In genomic region chr19:35518313-35518712, GRCh38 we compare ENCODE assay signal across 18 cellular contexts. TPM values are rescaled to one million over a fixed set of nuclear protein-coding genes. Genes with fewer than 3 reads are reported as not detected.
DNase-seq lines count a peak whose midpoint lies in the region; ATAC-seq, FAIRE-seq and TF ChIP-seq lines count a peak whose summit lies in the region.
"Had no signal": no experiment of that assay in that cellular context is flagged by ENCODE, and none has a peak within 500 bp of the region (broad histone marks: within the 10 kb centered on the region; RNA-seq: fewer than 3 reads in every experiment).

No MANE protein-coding gene starts in this region.

- no peaks in the 10 kb centered on the region for H3K9me2 ChIP-seq in hepatocyte (replicated peaks; ENCODE audit: insufficient read depth)

- intact Hi-C loops in left ventricle myocardium superior (cut with micrococcal nuclease) (no loop called here), left cardiac atrium (cut with DNase I) (no loop called here)
- intact Hi-C loops in CD8-positive, alpha-beta T cell (cut with DNase I, micrococcal nuclease) = no loop called here

- peak overlapping the region; percentile 83 for H3K27ac Mint-ChIP-seq in astrocyte (ENCODE audit: unreplicated experiment)
- no peak overlapping the region for H3K27ac Mint-ChIP-seq in CD8-positive, alpha-beta T cell
- H3K27ac Mint-ChIP-seq: activated CD8-positive, alpha-beta T cell treated with anti-CD3 and anti-CD28 coated beads, Interleukin-2, amount 10 ng/mL, durations not matched to agents 7 days and 5 days; activated naive CD8-positive, alpha-beta T cell treated with anti-CD3 and anti-CD28 coated beads for 36 hours had no signal

- no peak overlapping the region for H3K4me3 Mint-ChIP-seq in astrocyte (ENCODE audit: unreplicated experiment)
- no peak overlapping the region for H3K4me3 Mint-ChIP-seq in CD8-positive, alpha-beta T cell
- H3K4me3 Mint-ChIP-seq: activated CD8-positive, alpha-beta T cell treated with anti-CD3 and anti-CD28 coated beads, Interleukin-2, amount 10 ng/mL, durations not matched to agents 7 days and 5 days; activated naive CD8-positive, alpha-beta T cell treated with anti-CD3 and anti-CD28 coated beads for 36 hours had no signal

- POLR2A ChIA-PET in CD8-positive, alpha-beta T cell (lab: Charles Lee) = no interaction called here

- H4K20me1 ChIP-seq in astrocyte (ENCODE audit: insufficient read depth, low read length) = no peaks in the 10 kb centered on the region
- no peaks in the 10 kb centered on the region for H4K20me1 ChIP-seq in hepatocyte (ENCODE audit: insufficient read depth, poor library complexity, severe bottlenecking)

- H3K4me2 ChIP-seq in astrocyte (ENCODE audit: low read length) (peak overlapping the region; percentile 72), hepatocyte (no peak overlapping the region)

- H3K4me1 ChIP-seq in astrocyte (ENCODE audit: insufficient read depth, low read length) (peaks cover 10% of the 10 kb centered on the region), hepatocyte (ENCODE audit: insufficient read depth) (no peaks in the 10 kb centered on the region)
- H3K4me1 ChIP-seq in CD8-positive, alpha-beta T cell (ENCODE audit: insufficient read depth, low read length) = no peaks in the 10 kb centered on the region

- peak overlapping the region; percentile 50 for H3K9ac ChIP-seq in astrocyte (ENCODE audit: low read length)

- TF ChIP-seq CTCF in astrocyte (IDR thresholded peaks at IDR 0.05; ENCODE audit: insufficient read depth, low read depth, low read length) = no peak
- TF ChIP-seq CTCF in hepatocyte (IDR thresholded peaks at IDR 0.05; ENCODE audit: poor library complexity) = no peak
- TF ChIP-seq CTCF in CD8-positive, alpha-beta T cell (IDR thresholded peaks at IDR 0.05) = no peak

- FAIRE-seq in astrocyte (lab: Jason Lieb, UNC) (peak; percentile 96), urothelium cell line (lab: Jason Lieb, UNC) (peak; percentile 74)
- FAIRE-seq: A204.1, endometrium had no signal

- peaks cover 10% of the 10 kb centered on the region for H3K27me3 Mint-ChIP-seq in astrocyte (ENCODE audit: low read depth, unreplicated experiment)
- H3K27me3 Mint-ChIP-seq in CD8-positive, alpha-beta T cell (ENCODE audit: low read depth) = peaks cover 10% of the 10 kb centered on the region

- H3K9me3 ChIP-seq in astrocyte (ENCODE audit: insufficient read depth, low read depth, low read length) (no peaks in the 10 kb centered on the region), hepatocyte (ENCODE audit: low read depth) (no peaks in the 10 kb centered on the region)
- no peaks in the 10 kb centered on the region for H3K9me3 ChIP-seq in CD8-positive, alpha-beta T cell (ENCODE audit: low read length)
- H3K9me3 ChIP-seq: HAP-1, left ventricle myocardium inferior had no signal

- no peak overlapping the region for H3K4me3 ChIP-seq in astrocyte (ENCODE audit: insufficient read depth, low read depth, low read length)
- no peak overlapping the region for H3K4me3 ChIP-seq in hepatocyte
- no peak overlapping the region for H3K4me3 ChIP-seq in CD8-positive, alpha-beta T cell (ENCODE audit: low read depth, low read length)
- H3K4me3 ChIP-seq: HAP-1, left ventricle myocardium inferior had no signal

- H3K27ac ChIP-seq in astrocyte (ENCODE audit: low read depth, low read length) (peak overlapping the region; percentile 46), hepatocyte (no peak overlapping the region)
- no peak overlapping the region for H3K27ac ChIP-seq in CD8-positive, alpha-beta T cell (ENCODE audit: low read depth, low read length)
- H3K27ac ChIP-seq: left ventricle myocardium inferior had no signal

- DNase-seq in left ventricle myocardium superior (no peak), left cardiac atrium (no peak), astrocyte (ENCODE audit: low read depth) (peak; percentile 90), hepatocyte (ENCODE audit: low spot score) (peak; percentile 35), urothelium cell line (ENCODE audit: low spot score) (peak; percentile 78), activated gamma-delta T cell (lab: John Stamatoyannopoulos, UW) (no peak)
- no peak for DNase-seq in CD8-positive, alpha-beta T cell
- DNase-seq: activated CD8-positive, alpha-beta T cell treated with anti-CD3 and anti-CD28 coated beads, Interleukin-2, amount 10 ng/mL, durations not matched to agents 7 days and 5 days; activated naive CD8-positive, alpha-beta T cell treated with anti-CD3 and anti-CD28 coated beads for 36 hours; left ventricle myocardium inferior; NCI-H69; T-helper 1 cell had no signal

- ATAC-seq in left ventricle myocardium superior = peak; percentile 52
- no peak for ATAC-seq in left cardiac atrium
- ATAC-seq in GM21360 (IDR thresholded peaks at IDR 0.05; ENCODE audit: unreplicated experiment) = no peak
- no peak for ATAC-seq in CD8-positive, alpha-beta T cell
- ATAC-seq: activated CD8-positive, alpha-beta T cell treated with anti-CD3 and anti-CD28 coated beads, Interleukin-2, amount 10 ng/mL, durations not matched to agents 7 days and 5 days had no signal

- H3K27me3 ChIP-seq in astrocyte (ENCODE audit: insufficient read depth, low read length) (peaks cover 3% of the 10 kb centered on the region), hepatocyte (no peaks in the 10 kb centered on the region)
- no peaks in the 10 kb centered on the region for H3K27me3 ChIP-seq in CD8-positive, alpha-beta T cell (ENCODE audit: insufficient read depth, low read length)

- peaks cover 8% of the 10 kb centered on the region for H3K4me1 Mint-ChIP-seq in astrocyte (ENCODE audit: low read depth, unreplicated experiment)
- no peaks in the 10 kb centered on the region for H3K4me1 Mint-ChIP-seq in CD8-positive, alpha-beta T cell (ENCODE audit: low read depth)
- H3K4me1 Mint-ChIP-seq: activated naive CD8-positive, alpha-beta T cell treated with anti-CD3 and anti-CD28 coated beads for 36 hours had no signal

- CTCF ChIA-PET in CD8-positive, alpha-beta T cell (lab: Charles Lee) = interaction anchor here (1.2 to 4.3 kb wide), 2 partner anchors 8 to 31 kb away, joined by 4 to 19 read pairs; no protein-coding TSS in a partner anchor

- H3K9me3 Mint-ChIP-seq in astrocyte (ENCODE audit: unreplicated experiment) = no peaks in the 10 kb centered on the region
- H3K9me3 Mint-ChIP-seq in CD8-positive, alpha-beta T cell = no peaks in the 10 kb centered on the region
- H3K9me3 Mint-ChIP-seq: activated naive CD8-positive, alpha-beta T cell treated with anti-CD3 and anti-CD28 coated beads for 36 hours had no signal

- WGBS in hepatocyte (ENCODE audit: low lambda C conversion rate, missing lambda C conversion rate) = 66% methylated on average over 6 of the region's 6 CpGs

- H3K79me2 ChIP-seq in astrocyte (ENCODE audit: insufficient read depth, low read length) = no peaks in the 10 kb centered on the region
- H3K79me2 ChIP-seq in hepatocyte = no peaks in the 10 kb centered on the region

- H3K36me3 Mint-ChIP-seq in astrocyte (ENCODE audit: low read depth, unreplicated experiment) = no peaks in the 10 kb centered on the region
- H3K36me3 Mint-ChIP-seq in CD8-positive, alpha-beta T cell = no peaks in the 10 kb centered on the region
- H3K36me3 Mint-ChIP-seq: activated naive CD8-positive, alpha-beta T cell treated with anti-CD3 and anti-CD28 coated beads for 36 hours had no signal

- H3K36me3 ChIP-seq in astrocyte (ENCODE audit: insufficient read depth, low read length) = no peaks in the 10 kb centered on the region
- H3K36me3 ChIP-seq in hepatocyte (replicated peaks; ENCODE audit: insufficient read depth, low read depth) = no peaks in the 10 kb centered on the region
- no peaks in the 10 kb centered on the region for H3K36me3 ChIP-seq in CD8-positive, alpha-beta T cell (ENCODE audit: insufficient read depth, low read length)
- H3K36me3 ChIP-seq: HAP-1, left ventricle myocardium inferior had no signal

- H2AFZ ChIP-seq in astrocyte (ENCODE audit: low read depth, low read length) (peak overlapping the region; percentile 23), hepatocyte (no peak overlapping the region)

RNA-seq across cellular contexts. Expression of gene DMKN, which starts 4.9 kb away (rescaled TPM):
- total RNA-seq in left ventricle myocardium superior (16.1 TPM), left cardiac atrium (1 to 10 TPM; 7.5 to 7.6 TPM), astrocyte (50.7 and 56.9 TPM in 2 replicates), hepatocyte (57.0 and 64.1 TPM in 2 replicates)
- polyA plus RNA-seq in hepatocyte = 99.5 and 111 TPM in 2 replicates
- 1 to 10 TPM; 1.5 to 1.9 TPM for total RNA-seq in CD8-positive, alpha-beta T cell
- total RNA-seq: activated CD8-positive, alpha-beta T cell treated with anti-CD3 and anti-CD28 coated beads, Interleukin-2, amount 10 ng/mL, durations not matched to agents 7 days and 5 days; pulmonary artery endothelial cell had no signal

RNA-seq across cellular contexts. Expression of gene SBSN, which starts 9.8 kb away (rescaled TPM):
- total RNA-seq in left ventricle myocardium superior (not detected), left cardiac atrium (not detected), astrocyte (0.18 and 0.38 TPM in 2 replicates), hepatocyte (0.40 TPM in 1 of 2 replicates, not detected in the other)
- polyA plus RNA-seq in hepatocyte = 0.19 and 0.66 TPM in 2 replicates
- not detected for total RNA-seq in CD8-positive, alpha-beta T cell
- total RNA-seq: activated CD8-positive, alpha-beta T cell treated with anti-CD3 and anti-CD28 coated beads, Interleukin-2, amount 10 ng/mL, durations not matched to agents 7 days and 5 days; activated naive CD8-positive, alpha-beta T cell treated with anti-CD3 and anti-CD28 coated beads for 36 hours; left ventricle myocardium inferior; pulmonary artery endothelial cell; ureter had no signal

RNA-seq across cellular contexts. Expression of gene GAPDHS, which starts 14.9 kb away (rescaled TPM):
- total RNA-seq in left ventricle myocardium superior (not detected), left cardiac atrium (not detected), astrocyte (not detected in 2 replicates), hepatocyte (not detected in 2 replicates)
- polyA plus RNA-seq in hepatocyte = not detected in 2 replicates
- not detected for total RNA-seq in CD8-positive, alpha-beta T cell
- total RNA-seq: activated CD8-positive, alpha-beta T cell treated with anti-CD3 and anti-CD28 coated beads, Interleukin-2, amount 10 ng/mL, durations not matched to agents 7 days and 5 days; activated naive CD8-positive, alpha-beta T cell treated with anti-CD3 and anti-CD28 coated beads for 36 hours; left ventricle myocardium inferior; pulmonary artery endothelial cell; ureter had no signal

RNA-seq across cellular contexts. Expression of gene TMEM147, which starts 27.1 kb away (rescaled TPM):
- 84.4 TPM for total RNA-seq in left ventricle myocardium superior
- total RNA-seq in left cardiac atrium = 10 to 100 TPM; 78.1 to 87.5 TPM
- total RNA-seq in astrocyte = 68.2 and 69.3 TPM in 2 replicates
- total RNA-seq in hepatocyte = 115 and 133 TPM in 2 replicates
- 287 and 288 TPM in 2 replicates for polyA plus RNA-seq in hepatocyte
- total RNA-seq in CD8-positive, alpha-beta T cell = 10 to 100 TPM; 22.3 to 27.2 TPM

RNA-seq across cellular contexts. Expression of gene KRTDAP, which starts 28.0 kb away (rescaled TPM):
- total RNA-seq in left ventricle myocardium superior (not detected), left cardiac atrium (not detected), astrocyte (not detected in 2 replicates), hepatocyte (1.6 and 2.7 TPM in 2 replicates)
- 0.97 and 1.6 TPM in 2 replicates for polyA plus RNA-seq in hepatocyte
- total RNA-seq in CD8-positive, alpha-beta T cell = not detected
- total RNA-seq: activated CD8-positive, alpha-beta T cell treated with anti-CD3 and anti-CD28 coated beads, Interleukin-2, amount 10 ng/mL, durations not matched to agents 7 days and 5 days; activated naive CD8-positive, alpha-beta T cell treated with anti-CD3 and anti-CD28 coated beads for 36 hours; left ventricle myocardium inferior; pulmonary artery endothelial cell; ureter had no signal

Comparison
In these comparisons a context has a peak if more than half of its experiments do, and no peak if none do; other contexts are left out.
1. DNase-seq: peak in astrocyte (single experiment), hepatocyte (single experiment) and urothelium cell line (single experiment); none in left ventricle myocardium superior (single experiment), left cardiac atrium (single experiment), CD8-positive, alpha-beta T cell (0 of 7) and activated gamma-delta T cell (single experiment).